ENCODE assay signal across 24 cellular contexts in the genomic region with DNA sequence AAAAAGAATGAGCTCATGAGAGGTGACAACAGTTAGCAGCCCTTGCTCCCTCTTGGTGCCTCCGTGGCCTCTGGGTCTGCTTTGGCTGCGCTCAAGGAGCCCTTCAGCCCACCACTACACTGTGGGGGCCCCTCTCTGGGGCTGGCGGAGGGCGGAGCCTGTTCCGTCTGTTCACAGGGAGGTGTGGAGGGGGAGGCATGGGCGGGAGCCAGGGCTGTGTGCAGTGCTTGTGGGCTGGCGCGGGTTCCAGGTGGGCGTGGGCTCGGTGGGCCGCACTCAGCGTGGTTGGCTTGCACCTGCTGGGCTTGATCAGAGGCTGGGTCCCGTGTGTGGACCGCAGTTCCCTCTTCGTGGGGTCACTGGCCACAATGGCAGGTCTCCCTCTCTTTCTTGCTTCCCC.
"Had no signal": no experiment of that assay in that cellular context is flagged by ENCODE, and none has a peak within 500 bp of the region (broad histone marks: within the 10 kb centered on the region; RNA-seq: fewer than 3 reads in every experiment).

No MANE protein-coding gene starts in this region.

- DNase-seq: IMR-90; Karpas-422; KG1; MM.1S; NCI-H1092 treated with DMSO at 0.1 percent for 48 hours; NCI-H1436; NCI-H187; NCI-H2029; NCI-H2081 treated with DMSO at 0.1 percent for 48 hours; NCI-H2171; NCI-H226; NCI-H446; NCI-H510A; NCI-H524 treated with DMSO at 0.1 percent for 48 hours; NCI-H69; NCI-H774; NK-92 treated with Interleukin-12 subunit alpha and Interleukin-12 subunit beta, amount 100 ng/mL, for 24 hours; PC-9; Peyer's patch; Right ventricle myocardium superior; SIG-M5 had no signal

- H3K9me3 ChIP-seq: SJSA1 had no signal

- H3K27ac ChIP-seq: PC-9, Peyer's patch, SJSA1, SK-N-MC had no signal

- FAIRE-seq: HepG2 had no signal

- H3K27me3 ChIP-seq: Peyer's patch, SJSA1 had no signal

- H3K4me1 ChIP-seq: Peyer's patch, SJSA1 had no signal

- H3K4me3 ChIP-seq: PC-9, Peyer's patch, SJSA1, SK-N-MC had no signal

- H3K36me3 ChIP-seq: Peyer's patch, SJSA1 had no signal
